8 cellular contexts compared by ENCODE assay signal in the genomic region with DNA sequence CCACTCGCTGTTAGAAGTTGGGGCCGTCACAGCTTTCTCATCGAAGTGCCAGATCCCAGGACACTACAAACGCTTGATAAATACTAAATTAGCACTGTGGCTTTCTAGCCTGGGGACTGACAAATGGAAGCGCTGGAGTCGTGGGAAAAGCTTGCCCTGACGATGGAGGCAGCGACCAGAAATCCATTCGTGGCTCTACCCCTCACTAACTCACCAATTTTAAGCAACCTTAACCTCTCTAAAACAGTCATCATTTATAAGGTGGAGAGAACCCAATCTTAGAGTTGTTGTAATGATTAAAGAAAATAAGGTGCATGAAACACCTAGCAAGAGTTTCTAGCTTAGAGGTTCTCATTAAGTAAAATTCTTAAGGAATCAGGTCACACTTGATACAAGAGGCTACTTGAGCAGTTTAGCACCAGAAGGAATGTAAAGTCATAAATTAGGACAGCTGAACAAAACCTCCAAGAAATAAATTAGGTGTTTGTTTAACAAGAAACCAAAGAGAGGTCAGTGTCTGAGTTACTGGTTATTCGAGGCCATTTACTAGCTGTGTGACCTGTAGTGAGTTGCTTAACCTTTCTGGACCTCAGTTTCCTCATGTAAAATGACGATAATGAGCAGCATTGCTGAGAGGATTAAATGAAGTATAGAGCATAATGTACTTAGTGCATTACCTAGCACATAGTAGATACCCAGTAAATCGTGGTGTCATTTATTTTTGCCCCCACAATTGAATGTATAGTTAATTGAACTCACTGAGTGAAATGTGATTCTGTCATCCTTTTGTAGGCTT. TPM values are rescaled to one million over a fixed set of nuclear protein-coding genes. Genes with fewer than 3 reads are reported as not detected.
DNase-seq lines count a peak whose midpoint lies in the region; ATAC-seq and TF ChIP-seq lines count a peak whose summit lies in the region.

No MANE protein-coding gene starts in this region.

- peaks cover 31% of the 10 kb centered on the region for H3K4me1 Mint-ChIP-seq in activated naive CD8-positive, alpha-beta T cell treated with anti-CD3 and anti-CD28 coated beads for 36 hours

- peak; percentile 55 for DNase-seq in SKM-1 treated with dmso at 0.1 percent for 144 hours (lab: John Stamatoyannopoulos, UW; ENCODE audit: unreplicated experiment)
- DNase-seq in SKM-1 (lab: John Stamatoyannopoulos, UW; ENCODE audit: unreplicated experiment) = no peak
- no peak for DNase-seq in activated naive CD8-positive, alpha-beta T cell treated with anti-CD3 and anti-CD28 coated beads for 36 hours
- no peak for DNase-seq in kidney epithelial cell (ENCODE audit: low read depth)
- no peak for DNase-seq in suprapubic skin (ENCODE audit: low spot score in 2 of 2)
- DNase-seq in NOMO-1 treated with dmso at 0.1 percent for 144 hours (lab: John Stamatoyannopoulos, UW; ENCODE audit: unreplicated experiment) = no peak

- no peak for TF ChIP-seq POLR2A in suprapubic skin (IDR thresholded peaks at IDR 0.05)

- H3K9me3 Mint-ChIP-seq in activated naive CD8-positive, alpha-beta T cell treated with anti-CD3 and anti-CD28 coated beads for 36 hours = no peaks in the 10 kb centered on the region

- WGBS in suprapubic skin = 11% methylated on average over 12 of the region's 12 CpGs

- ATAC-seq in HG03139 (IDR thresholded peaks at IDR 0.05; ENCODE audit: unreplicated experiment) (no peak), GM19467 (IDR thresholded peaks at IDR 0.05; ENCODE audit: unreplicated experiment) (no peak)

- no peak for TF ChIP-seq EP300 in suprapubic skin (IDR thresholded peaks at IDR 0.05)

- H3K36me3 ChIP-seq in kidney epithelial cell (ENCODE audit: control insufficient read depth, insufficient read depth, low read length) (no peaks in the 10 kb centered on the region), suprapubic skin (no peaks in the 10 kb centered on the region)

- TF ChIP-seq CTCF in kidney epithelial cell (IDR thresholded peaks at IDR 0.05; ENCODE audit: insufficient read depth, low read length, poor library complexity, severe bottlenecking) (no peak), suprapubic skin (IDR thresholded peaks at IDR 0.05) (no peak)

- peak overlapping the region; percentile 100 for H3K27ac ChIP-seq in suprapubic skin

- peaks cover 65% of the 10 kb centered on the region for H3K4me1 ChIP-seq in suprapubic skin

- peaks cover 27% of the 10 kb centered on the region for H3K36me3 Mint-ChIP-seq in activated naive CD8-positive, alpha-beta T cell treated with anti-CD3 and anti-CD28 coated beads for 36 hours

- H3K4me3 Mint-ChIP-seq in activated naive CD8-positive, alpha-beta T cell treated with anti-CD3 and anti-CD28 coated beads for 36 hours = peak overlapping the region; percentile 81

- peaks cover 2% of the 10 kb centered on the region for H3K27me3 Mint-ChIP-seq in activated naive CD8-positive, alpha-beta T cell treated with anti-CD3 and anti-CD28 coated beads for 36 hours

- no peaks in the 10 kb centered on the region for H3K9me3 ChIP-seq in suprapubic skin

- H3K27ac Mint-ChIP-seq in activated naive CD8-positive, alpha-beta T cell treated with anti-CD3 and anti-CD28 coated beads for 36 hours = peak overlapping the region; percentile 85

- H3K27me3 ChIP-seq in kidney epithelial cell (ENCODE audit: control insufficient read depth, insufficient read depth, low read length) = no peaks in the 10 kb centered on the region
- no peaks in the 10 kb centered on the region for H3K27me3 ChIP-seq in suprapubic skin

- H3K4me3 ChIP-seq in kidney epithelial cell (ENCODE audit: low read depth, low read length) = peak overlapping the region; percentile 57
- H3K4me3 ChIP-seq in suprapubic skin = peak overlapping the region; percentile 78

RNA-seq across cellular contexts. Expression of a gene that starts 0.8 kb away (rescaled TPM):
- 10 to 100 TPM; 71.0 to 76.9 TPM for total RNA-seq in activated naive CD8-positive, alpha-beta T cell treated with anti-CD3 and anti-CD28 coated beads for 36 hours
- total RNA-seq in kidney epithelial cell = 16.1 and 16.7 TPM in 2 replicates
- 10 to 100 TPM; 30.9 to 52.6 (median 43.8) TPM for total RNA-seq in suprapubic skin

RNA-seq across cellular contexts. Expression of a gene that starts 47.7 kb away (rescaled TPM):
- under 1 TPM; 0.44 to 0.45 TPM for total RNA-seq in activated naive CD8-positive, alpha-beta T cell treated with anti-CD3 and anti-CD28 coated beads for 36 hours
- total RNA-seq in kidney epithelial cell (8.5 and 9.3 TPM in 2 replicates), suprapubic skin (1 to 10 TPM; 1.4 to 3.3 (median 2.2) TPM)
